Comparison of ENCODE assay signal across 8 cellular contexts in the genomic region with DNA sequence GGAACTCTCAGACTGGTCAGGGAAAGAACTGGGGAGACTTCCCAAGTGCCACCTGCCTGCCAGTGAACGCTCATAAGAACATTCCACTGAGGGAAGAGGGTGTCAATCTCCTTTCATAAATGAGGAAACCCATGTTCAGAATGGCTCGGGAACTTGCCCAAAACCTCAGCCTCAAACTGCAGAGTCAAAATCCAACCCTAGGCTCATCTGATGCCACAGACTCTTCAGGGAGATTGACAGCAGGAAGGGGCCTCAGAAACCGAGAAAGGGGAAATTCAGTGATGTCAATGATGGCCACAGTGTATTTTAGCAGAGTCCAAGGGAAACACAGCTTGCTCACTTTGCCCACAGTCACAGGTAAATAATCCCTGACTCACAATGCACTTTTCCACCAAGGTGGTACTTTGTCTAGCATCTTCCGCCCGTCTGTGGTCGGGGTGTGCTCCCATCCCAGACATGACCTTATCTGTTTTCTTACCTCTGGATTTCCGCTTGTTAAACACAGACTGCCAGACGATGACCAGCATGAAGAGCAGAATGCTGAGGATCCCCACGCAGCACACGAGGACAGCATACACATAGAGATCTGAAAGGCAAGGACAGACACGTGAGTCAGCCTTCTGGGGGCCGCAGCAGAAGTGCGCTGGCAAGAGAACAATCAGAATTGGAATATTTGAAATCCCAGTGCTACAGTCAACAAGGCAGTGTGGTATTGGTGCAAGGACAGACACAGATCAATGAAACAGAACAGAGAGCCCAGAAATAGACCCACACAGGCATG. TPM values are rescaled to one million over a fixed set of nuclear protein-coding genes. Genes with fewer than 3 reads are reported as not detected.
DNase-seq lines count a peak whose midpoint lies in the region; ATAC-seq and TF ChIP-seq lines count a peak whose summit lies in the region.

No MANE protein-coding gene starts in this region.

- no peak overlapping the region for H2AK5ac ChIP-seq in mesendoderm (ENCODE audit: low read length)

- H3K9me3 ChIP-seq in MG63: no peaks in the 10 kb centered on the region

- DNase-seq in GM13977 (ENCODE audit: low spot score) (peak; percentile 41), NOMO-1 treated with dmso at 0.1 percent for 144 hours (lab: John Stamatoyannopoulos, UW; ENCODE audit: unreplicated experiment) (peak; percentile 20), mesendoderm (no peak), SIG-M5 (lab: John Stamatoyannopoulos, UW) (no peak), NCI-H2171 (lab: John Stamatoyannopoulos, UW) (no peak), MG63 (no peak)
- no peak for DNase-seq in stimulated activated CD4-positive, alpha-beta T cell treated with anti-CD3 and anti-CD28 coated beads, Interleukin-4, amount 100 ng/mL, for 1 hour

- H3K23ac ChIP-seq in mesendoderm (ENCODE audit: low read length): peak overlapping the region; percentile 80

- H2BK5ac ChIP-seq in mesendoderm (ENCODE audit: low read length): no peak overlapping the region

- no peak overlapping the region for H3K9ac ChIP-seq in mesendoderm (ENCODE audit: low read length)

- H3K27me3 ChIP-seq in mesendoderm (ENCODE audit: insufficient read depth, low read length, poor library complexity) (no peaks in the 10 kb centered on the region), MG63 (no peaks in the 10 kb centered on the region)

- H3K79me1 ChIP-seq in mesendoderm (ENCODE audit: low read length): no peaks in the 10 kb centered on the region

- WGBS in mesendoderm (ENCODE audit: extremely low coverage, insufficient coverage, low lambda C conversion rate): no CpG with 5 or more reads among the region's 13 CpGs

- no peak overlapping the region for H4K8ac ChIP-seq in mesendoderm (ENCODE audit: low read depth, low read length)

- peak; percentile 64 for ATAC-seq in GM21447 (IDR thresholded peaks at IDR 0.05; ENCODE audit: unreplicated experiment)

- no peak overlapping the region for H3K4me3 ChIP-seq in mesendoderm (ENCODE audit: low read length)
- no peak overlapping the region for H3K4me3 ChIP-seq in MG63

- no peak overlapping the region for H3K27ac ChIP-seq in mesendoderm (ENCODE audit: low read depth, low read length)

- H2BK120ac ChIP-seq in mesendoderm (ENCODE audit: low read depth, low read length): no peak overlapping the region

- no peak overlapping the region for H3K18ac ChIP-seq in mesendoderm (ENCODE audit: low read length)

- H3K56ac ChIP-seq in mesendoderm (ENCODE audit: low read length): no peak overlapping the region

- in situ Hi-C loops in GM13977 (cut with MboI; ENCODE audit: low pct_unique_long_range_greater_than_20kb, low sequenced_read_pairs, unreplicated experiment): no loop called here

- H4K5ac ChIP-seq in mesendoderm (ENCODE audit: low read length): no peak overlapping the region

- H2BK15ac ChIP-seq in mesendoderm (replicated peaks; ENCODE audit: low read depth): no peak overlapping the region

- H3K4me2 ChIP-seq in mesendoderm (ENCODE audit: low read length): no peak overlapping the region

- no peak overlapping the region for H3K4ac ChIP-seq in mesendoderm (ENCODE audit: low read depth, low read length)

- H3K4me1 ChIP-seq in mesendoderm (ENCODE audit: control insufficient read depth, low read depth, low read length): no peaks in the 10 kb centered on the region

- no peak for TF ChIP-seq CTCF in GM13977 (IDR thresholded peaks at IDR 0.05; ENCODE audit: extremely low read depth, insufficient read depth, missing control alignments)

- H3K79me2 ChIP-seq in mesendoderm (ENCODE audit: control insufficient read depth, insufficient read depth, low read length): no peaks in the 10 kb centered on the region

- H3K36me3 ChIP-seq in mesendoderm (ENCODE audit: control insufficient read depth, insufficient read depth, low read length): no peaks in the 10 kb centered on the region
- no peaks in the 10 kb centered on the region for H3K36me3 ChIP-seq in MG63

RNA-seq across cellular contexts. Expression of a gene that starts 38.4 kb away (rescaled TPM):
- 0.31 TPM for polyA plus RNA-seq in mesendoderm (2013, experiment 1 of 2)
- polyA plus RNA-seq in mesendoderm (2013, experiment 2 of 2): 0.28 TPM
- 1.7 and 2.8 TPM in 2 replicates for total RNA-seq in MG63 (2014; rRNA removed; shearing (Covaris generic); ENCODE audit: low replicate concordance)

RNA-seq across cellular contexts. Expression of a gene that starts 56.9 kb away (rescaled TPM):
- not detected for polyA plus RNA-seq in mesendoderm (2013, experiment 1 of 2)
- polyA plus RNA-seq in mesendoderm (2013, experiment 2 of 2): not detected
- total RNA-seq in MG63 (2014; rRNA removed; shearing (Covaris generic); ENCODE audit: low replicate concordance): not detected in 2 replicates

Comparison
In these comparisons a context has a peak if more than half of its experiments do, and no peak if none do; other contexts are left out.
1. DNase-seq: peak in GM13977 (single experiment) and NOMO-1 treated with dmso at 0.1 percent for 144 hours (single experiment); none in mesendoderm (single experiment), SIG-M5 (single experiment), NCI-H2171 (single experiment), stimulated activated CD4-positive, alpha-beta T cell treated with anti-CD3 and anti-CD28 coated beads, Interleukin-4, amount 100 ng/mL, for 1 hour (single experiment) and MG63 (single experiment).